ENCODE assay signal across 21 cellular contexts in genomic region chr5:103469288-103470065, GRCh38.
DNase-seq lines count a peak whose midpoint lies in the region; ATAC-seq and TF ChIP-seq lines count a peak whose summit lies in the region.
"Had no signal": no experiment of that assay in that cellular context is flagged by ENCODE, and none has a peak within 500 bp of the region (broad histone marks: within the 10 kb centered on the region; RNA-seq: fewer than 3 reads in every experiment).

No MANE protein-coding gene starts in this region.

- ATAC-seq in GM21786 (IDR thresholded peaks at IDR 0.05; ENCODE audit: unreplicated experiment) (no peak), GM18870 (IDR thresholded peaks at IDR 0.05; ENCODE audit: unreplicated experiment) (no peak), HG03354 (IDR thresholded peaks at IDR 0.05; ENCODE audit: poor library complexity, severe bottlenecking, unreplicated experiment) (no peak)
- ATAC-seq: heart left ventricle had no signal

- in situ Hi-C loops in brain microvascular endothelial cell (cut with HindIII; ENCODE audit: low pct_ligation_motif_present, low sequenced_read_pairs) = no loop called here

- H2AFZ ChIP-seq in ACC112 (ENCODE audit: low read length, unreplicated experiment) = peak overlapping the region; percentile 26

- DNase-seq in HT1080 (ENCODE audit: low read depth) (peak; percentile 52), brain microvascular endothelial cell (no peak), NOMO-1 treated with dmso at 0.1 percent for 144 hours (lab: John Stamatoyannopoulos, UW; ENCODE audit: unreplicated experiment) (no peak)
- DNase-seq: activated CD4-positive, alpha-beta memory T cell treated with anti-CD3 and anti-CD28 coated beads for 36 hours; activated naive CD4-positive, alpha-beta T cell treated with anti-CD3 and anti-CD28 coated beads, Interleukin-2, amount 50 U/mL, for 16 hours; activated T-cell treated with anti-CD3 and anti-CD28 coated beads for 4 hours; heart left ventricle; KBM-7; NCI-H1048; NCI-H2029; NCI-H446; nucleus accumbens; stimulated activated CD8-positive, alpha-beta memory T cell treated with anti-CD3 and anti-CD28 coated beads, Interleukin-4, amount 100 ng/mL, for 48 hours had no signal

- H3K4me3 ChIP-seq in ACC112 (ENCODE audit: low read depth, low read length) (no peak overlapping the region), brain microvascular endothelial cell (ENCODE audit: low read depth, low read length) (no peak overlapping the region), mucosa of rectum (ENCODE audit: low read length in 2 of 2) (peak overlapping the region in 1 of 2 donors; percentile 30)
- H3K4me3 ChIP-seq: coronary artery, heart left ventricle, SK-N-MC had no signal

- H3K9me3 ChIP-seq in mucosa of rectum (ENCODE audit: control insufficient read depth in 2 of 2, low read length in 2 of 2) = peaks cover 0 to 3% of the 10 kb centered on the region in 2 donors
- H3K9me3 ChIP-seq: heart left ventricle had no signal

- no peaks in the 10 kb centered on the region for H3K79me2 ChIP-seq in ACC112 (ENCODE audit: control insufficient read depth, insufficient read depth, low read length, unreplicated experiment)

- H3K27ac ChIP-seq in ACC112 (ENCODE audit: low read depth, low read length) (peak overlapping the region; percentile 56), brain microvascular endothelial cell (peak overlapping the region; percentile 28), mucosa of rectum (ENCODE audit: low read depth in 2 of 2, low read length in 2 of 2) (peak overlapping the region; percentile 69 to 82)
- H3K27ac ChIP-seq: C4-2B, coronary artery, heart left ventricle, SK-N-MC had no signal

- H3K36me3 ChIP-seq in ACC112 (ENCODE audit: insufficient read depth, low read length) (no peaks in the 10 kb centered on the region), brain microvascular endothelial cell (replicated peaks) (no peaks in the 10 kb centered on the region), mucosa of rectum (ENCODE audit: control insufficient read depth in 2 of 2, insufficient read depth in 2 of 2, low read length in 2 of 2) (no peaks in the 10 kb centered on the region)
- H3K36me3 ChIP-seq: heart left ventricle had no signal

- H3K27me3 ChIP-seq in ACC112 (ENCODE audit: insufficient read depth, low read length) (no peaks in the 10 kb centered on the region), brain microvascular endothelial cell (replicated peaks) (no peaks in the 10 kb centered on the region), mucosa of rectum (ENCODE audit: control insufficient read depth in 2 of 2, insufficient read depth in 2 of 2, low read length in 2 of 2) (no peaks in the 10 kb centered on the region)
- H3K27me3 ChIP-seq: heart left ventricle had no signal

- H3K4me1 ChIP-seq in ACC112 (ENCODE audit: control insufficient read depth, insufficient read depth, low read length, unreplicated experiment) (peaks cover 63% of the 10 kb centered on the region), mucosa of rectum (ENCODE audit: control insufficient read depth in 2 of 2, insufficient read depth in 2 of 2, low read length in 2 of 2) (peaks cover 0 to 12% of the 10 kb centered on the region in 2 donors)

- TF ChIP-seq CTCF in brain microvascular endothelial cell (IDR thresholded peaks at IDR 0.05; ENCODE audit: low read depth, low read length, missing control alignments) = no peak

- no peak overlapping the region for H3K9ac ChIP-seq in mucosa of rectum (ENCODE audit: low read depth in 1 of 2, low read length in 2 of 2)
